18 cellular contexts compared by ENCODE assay signal in the genomic region with DNA sequence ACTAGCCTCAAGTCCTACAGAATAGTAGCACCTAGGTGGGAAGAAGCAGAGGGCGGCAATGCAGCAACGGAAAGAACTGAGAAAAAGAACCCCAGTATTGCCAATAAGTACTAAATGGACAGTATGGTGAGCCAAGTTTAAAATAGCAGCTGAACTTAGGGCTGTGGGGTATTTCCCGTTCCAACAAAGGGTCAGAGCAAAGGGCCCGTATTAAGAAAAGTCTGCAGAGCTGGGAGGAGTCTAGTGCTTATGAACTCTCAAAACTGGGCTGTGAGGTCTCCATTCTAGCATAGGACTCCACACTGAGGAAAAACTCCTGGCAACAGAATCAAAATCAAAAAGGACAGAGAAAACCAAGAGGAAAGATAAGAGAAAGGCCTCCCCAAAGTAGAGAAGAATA.
"Had no signal": no experiment of that assay in that cellular context is flagged by ENCODE, and none has a peak within 500 bp of the region (broad histone marks: within the 10 kb centered on the region; RNA-seq: fewer than 3 reads in every experiment).

No MANE protein-coding gene starts in this region.

- DNase-seq: activated CD4-positive, alpha-beta T cell treated with anti-CD3 and anti-CD28 coated beads, Interleukin-2, amount 50 U/mL, for 4 hours; activated CD4-positive, CD25-positive, alpha-beta regulatory T cell treated with anti-CD3 and anti-CD28 coated beads, Interleukin-2, amount 50 U/mL, for 72 hours; activated gamma-delta T cell treated with Interleukin-2 at 50 U/mL for 16 hours; activated T-cell treated with anti-CD3 and anti-CD28 coated beads for 4 hours; aorta; brain microvascular endothelial cell; effector CD4-positive, alpha-beta T cell; heart right ventricle; left lung; posterior cingulate gyrus; retina; T-helper 17 cell had no signal

- H3K4me1 ChIP-seq: left lung had no signal

- H3K4me3 ChIP-seq: heart right ventricle, left lung, tibial nerve had no signal

- H3K27ac Mint-ChIP-seq: activated T-helper 1 cell treated with anti-CD3 and anti-CD28 coated beads, Interleukin-12 subunit alpha, Interleukin-12 subunit beta, Interleukin-2, Interleukin-4 antibody, amounts not matched to agents 30 ng/mL and 10 ng/mL and 1 ng/mL, durations not matched to agents 14 hours and 24 hours and 36 hours had no signal

- H3K9me3 ChIP-seq: left lung, neutrophil, tibial nerve had no signal

- H3K27me3 Mint-ChIP-seq: stimulated activated naive CD8-positive, alpha-beta T cell treated with anti-CD3 and anti-CD28 coated beads, Interleukin-15, Interleukin-2, amounts not matched to agents 100 ng/mL and 50 ng/mL, for 24 hours; T-helper 17 cell had no signal

- H3K27ac ChIP-seq: brain microvascular endothelial cell, heart right ventricle, left lung, neutrophil, tibial nerve, VCaP had no signal

- H3K27me3 ChIP-seq: brain microvascular endothelial cell, heart right ventricle, left lung, neutrophil, tibial nerve had no signal

- H3K36me3 ChIP-seq: brain microvascular endothelial cell had no signal

- ATAC-seq: esophagus mucosa, left lung, T-helper 17 cell had no signal

- H3K4me3 Mint-ChIP-seq: activated T-helper 1 cell treated with anti-CD3 and anti-CD28 coated beads, Interleukin-12 subunit alpha, Interleukin-12 subunit beta, Interleukin-2, Interleukin-4 antibody, amounts not matched to agents 30 ng/mL and 10 ng/mL and 1 ng/mL, durations not matched to agents 14 hours and 24 hours and 36 hours; stimulated activated naive CD8-positive, alpha-beta T cell treated with anti-CD3 and anti-CD28 coated beads, Interleukin-15, Interleukin-2, amounts not matched to agents 100 ng/mL and 50 ng/mL, for 24 hours; T-helper 17 cell had no signal
